Comparison of ENCODE assay signal across 1 cellular context in the genomic region with DNA sequence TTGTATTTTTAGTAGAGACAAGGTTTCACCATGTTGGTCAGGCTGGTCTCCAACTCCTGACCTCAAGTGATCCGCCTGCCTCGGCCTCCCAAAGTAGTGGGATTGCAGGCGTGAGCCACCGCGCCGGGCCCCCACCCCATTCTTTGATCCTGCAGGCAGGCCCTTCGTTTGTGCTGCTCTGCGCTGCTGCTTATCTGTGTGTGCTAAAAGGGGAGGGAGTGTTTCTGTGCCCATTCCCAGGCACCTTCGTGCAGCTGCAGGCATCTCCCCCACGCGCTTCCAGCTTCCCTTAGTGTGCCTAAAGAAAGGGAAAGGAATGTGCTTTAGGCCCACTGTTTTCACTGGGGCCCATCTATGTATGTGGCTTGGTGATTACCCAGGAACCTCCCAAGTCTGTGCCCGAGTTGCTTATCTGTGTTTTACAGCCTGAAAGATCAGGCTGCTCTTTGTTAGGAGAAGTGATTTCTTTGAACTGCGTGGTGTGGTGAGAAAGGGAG.
TF ChIP-seq lines count a peak whose summit lies in the region.

No MANE protein-coding gene starts in this region.

TF ChIP-seq in K562, 482 proteins besides CTCF, POLR2A, EP300 and RAD21 (continued from another document):
- TF ChIP-seq, protein P1, sequence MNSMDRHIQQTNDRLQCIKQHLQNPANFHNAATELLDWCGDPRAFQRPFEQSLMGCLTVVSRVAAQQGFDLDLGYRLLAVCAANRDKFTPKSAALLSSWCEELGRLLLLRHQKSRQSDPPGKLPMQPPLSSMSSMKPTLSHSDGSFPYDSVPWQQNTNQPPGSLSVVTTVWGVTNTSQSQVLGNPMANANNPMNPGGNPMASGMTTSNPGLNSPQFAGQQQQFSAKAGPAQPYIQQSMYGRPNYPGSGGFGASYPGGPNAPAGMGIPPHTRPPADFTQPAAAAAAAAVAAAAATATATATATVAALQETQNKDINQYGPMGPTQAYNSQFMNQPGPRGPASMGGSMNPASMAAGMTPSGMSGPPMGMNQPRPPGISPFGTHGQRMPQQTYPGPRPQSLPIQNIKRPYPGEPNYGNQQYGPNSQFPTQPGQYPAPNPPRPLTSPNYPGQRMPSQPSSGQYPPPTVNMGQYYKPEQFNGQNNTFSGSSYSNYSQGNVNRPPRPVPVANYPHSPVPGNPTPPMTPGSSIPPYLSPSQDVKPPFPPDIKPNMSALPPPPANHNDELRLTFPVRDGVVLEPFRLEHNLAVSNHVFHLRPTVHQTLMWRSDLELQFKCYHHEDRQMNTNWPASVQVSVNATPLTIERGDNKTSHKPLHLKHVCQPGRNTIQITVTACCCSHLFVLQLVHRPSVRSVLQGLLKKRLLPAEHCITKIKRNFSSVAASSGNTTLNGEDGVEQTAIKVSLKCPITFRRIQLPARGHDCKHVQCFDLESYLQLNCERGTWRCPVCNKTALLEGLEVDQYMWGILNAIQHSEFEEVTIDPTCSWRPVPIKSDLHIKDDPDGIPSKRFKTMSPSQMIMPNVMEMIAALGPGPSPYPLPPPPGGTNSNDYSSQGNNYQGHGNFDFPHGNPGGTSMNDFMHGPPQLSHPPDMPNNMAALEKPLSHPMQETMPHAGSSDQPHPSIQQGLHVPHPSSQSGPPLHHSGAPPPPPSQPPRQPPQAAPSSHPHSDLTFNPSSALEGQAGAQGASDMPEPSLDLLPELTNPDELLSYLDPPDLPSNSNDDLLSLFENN (IDR thresholded peaks at IDR 0.05; ENCODE audit: low read depth in 2 of 2, low read length in 2 of 2): peak in 1 of 2 experiments; percentile 71; a peak in 1 of 4 replicates
- TF ChIP-seq GATA2 (CRISPR knock-in tag; IDR thresholded peaks at IDR 0.05): peak; percentile 83
- no peak for TF ChIP-seq JUND (IDR thresholded peaks at IDR 0.05; ENCODE audit: borderline replicate concordance, low read depth, low read length)
- TF ChIP-seq JUND (tag; IDR thresholded peaks at IDR 0.05; ENCODE audit: borderline replicate concordance, low read depth, low read length): peak; percentile 22; the same call in 1 of the 3 replicates
- no peak for TF ChIP-seq MYC (IDR thresholded peaks at IDR 0.05; ENCODE audit: low read depth, low read length)
- no peak for TF ChIP-seq MYC (CRISPR knock-in tag; IDR thresholded peaks at IDR 0.05; ENCODE audit: borderline replicate concordance, low read depth)
- peak in 1 of 2 experiments; percentile 53; a peak in 1 of 4 replicates for TF ChIP-seq TEAD1 (CRISPR knock-in tag; IDR thresholded peaks at IDR 0.05)
- peak; percentile 68 for TF ChIP-seq CXXC5 (CRISPR knock-in tag; IDR thresholded peaks at IDR 0.05)
- peak; percentile 17 to 31; a peak in 3 of 4 replicates for TF ChIP-seq MAZ (CRISPR knock-in tag; conservative IDR thresholded peaks at IDR 0.05 in 1 of 2, IDR thresholded peaks at IDR 0.05 in 1 of 2)
- peak; percentile 82 for TF ChIP-seq NFIC (IDR thresholded peaks at IDR 0.05)
- TF ChIP-seq TEAD4 (IDR thresholded peaks at IDR 0.05; ENCODE audit: low read length): peak; percentile 95
- TF ChIP-seq TEAD4 (CRISPR knock-in tag; IDR thresholded peaks at IDR 0.05; ENCODE audit: borderline replicate concordance): no peak
- no peak for TF ChIP-seq PRMT5 (CRISPR knock-in tag; IDR thresholded peaks at IDR 0.05)
- TF ChIP-seq CBX2 (IDR thresholded peaks at IDR 0.05; ENCODE audit: insufficient read depth, low read length, poor library complexity, severe bottlenecking): no peak
- peak; percentile 96 for TF ChIP-seq SOX6 (IDR thresholded peaks at IDR 0.05)
- TF ChIP-seq SRSF7 (optimal IDR thresholded peaks at IDR 0.05; ENCODE audit: low read depth, low read length): no peak
- TF ChIP-seq, protein P2, sequence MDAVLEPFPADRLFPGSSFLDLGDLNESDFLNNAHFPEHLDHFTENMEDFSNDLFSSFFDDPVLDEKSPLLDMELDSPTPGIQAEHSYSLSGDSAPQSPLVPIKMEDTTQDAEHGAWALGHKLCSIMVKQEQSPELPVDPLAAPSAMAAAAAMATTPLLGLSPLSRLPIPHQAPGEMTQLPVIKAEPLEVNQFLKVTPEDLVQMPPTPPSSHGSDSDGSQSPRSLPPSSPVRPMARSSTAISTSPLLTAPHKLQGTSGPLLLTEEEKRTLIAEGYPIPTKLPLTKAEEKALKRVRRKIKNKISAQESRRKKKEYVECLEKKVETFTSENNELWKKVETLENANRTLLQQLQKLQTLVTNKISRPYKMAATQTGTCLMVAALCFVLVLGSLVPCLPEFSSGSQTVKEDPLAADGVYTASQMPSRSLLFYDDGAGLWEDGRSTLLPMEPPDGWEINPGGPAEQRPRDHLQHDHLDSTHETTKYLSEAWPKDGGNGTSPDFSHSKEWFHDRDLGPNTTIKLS (IDR thresholded peaks at IDR 0.05; ENCODE audit: borderline replicate concordance, low read depth): peak; percentile 31; the same call in 1 of the 2 replicates
- peak; percentile 85 for TF ChIP-seq SMARCE1 (IDR thresholded peaks at IDR 0.05)
- peak; percentile 71 to 77 for TF ChIP-seq TRIM24 (IDR thresholded peaks at IDR 0.05)
- TF ChIP-seq TBL1XR1 (IDR thresholded peaks at IDR 0.05; ENCODE audit: low read length in 2 of 2): peak in 1 of 2 experiments; percentile 70; a peak in 1 of 4 replicates
- TF ChIP-seq, protein P3, sequence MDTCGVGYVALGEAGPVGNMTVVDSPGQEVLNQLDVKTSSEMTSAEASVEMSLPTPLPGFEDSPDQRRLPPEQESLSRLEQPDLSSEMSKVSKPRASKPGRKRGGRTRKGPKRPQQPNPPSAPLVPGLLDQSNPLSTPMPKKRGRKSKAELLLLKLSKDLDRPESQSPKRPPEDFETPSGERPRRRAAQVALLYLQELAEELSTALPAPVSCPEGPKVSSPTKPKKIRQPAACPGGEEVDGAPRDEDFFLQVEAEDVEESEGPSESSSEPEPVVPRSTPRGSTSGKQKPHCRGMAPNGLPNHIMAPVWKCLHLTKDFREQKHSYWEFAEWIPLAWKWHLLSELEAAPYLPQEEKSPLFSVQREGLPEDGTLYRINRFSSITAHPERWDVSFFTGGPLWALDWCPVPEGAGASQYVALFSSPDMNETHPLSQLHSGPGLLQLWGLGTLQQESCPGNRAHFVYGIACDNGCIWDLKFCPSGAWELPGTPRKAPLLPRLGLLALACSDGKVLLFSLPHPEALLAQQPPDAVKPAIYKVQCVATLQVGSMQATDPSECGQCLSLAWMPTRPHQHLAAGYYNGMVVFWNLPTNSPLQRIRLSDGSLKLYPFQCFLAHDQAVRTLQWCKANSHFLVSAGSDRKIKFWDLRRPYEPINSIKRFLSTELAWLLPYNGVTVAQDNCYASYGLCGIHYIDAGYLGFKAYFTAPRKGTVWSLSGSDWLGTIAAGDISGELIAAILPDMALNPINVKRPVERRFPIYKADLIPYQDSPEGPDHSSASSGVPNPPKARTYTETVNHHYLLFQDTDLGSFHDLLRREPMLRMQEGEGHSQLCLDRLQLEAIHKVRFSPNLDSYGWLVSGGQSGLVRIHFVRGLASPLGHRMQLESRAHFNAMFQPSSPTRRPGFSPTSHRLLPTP (IDR thresholded peaks at IDR 0.05; ENCODE audit: borderline replicate concordance, extremely low read depth, insufficient read length): no peak
- TF ChIP-seq ZEB2 (IDR thresholded peaks at IDR 0.05): peak; percentile 48; the same call in 1 of the 2 replicates
- no peak for TF ChIP-seq BCL6 (CRISPR knock-in tag; IDR thresholded peaks at IDR 0.05)
- TF ChIP-seq XRCC5 (IDR thresholded peaks at IDR 0.05; ENCODE audit: low read depth, low read length): 0 out of 2 replicates have a peak, but pooled peaks have one; percentile 25
- no peak for TF ChIP-seq CBX8 (IDR thresholded peaks at IDR 0.05; ENCODE audit: borderline replicate concordance, extremely low read depth, low read depth, low read length, poor library complexity, severe bottlenecking)
- peak; percentile 47; the same call in 1 of the 2 replicates for TF ChIP-seq ATF7 (IDR thresholded peaks at IDR 0.05)
- peak; percentile 75 for TF ChIP-seq SMARCC2 (IDR thresholded peaks at IDR 0.05; ENCODE audit: low read depth)
- TF ChIP-seq HDAC3 (IDR thresholded peaks at IDR 0.05; ENCODE audit: borderline replicate concordance, partially characterized antibody): peak; percentile 73
- TF ChIP-seq MTA2 (IDR thresholded peaks at IDR 0.05; ENCODE audit: low read depth): peak; percentile 92
- TF ChIP-seq ZNF584 (CRISPR knock-in tag; IDR thresholded peaks at IDR 0.05; ENCODE audit: low read depth): 0 out of 2 replicates have a peak, but pooled peaks have one; percentile 67
